In genomic region chr1:43539726-43540434, GRCh38 we compare ENCODE assay signal across 18 cellular contexts. TPM values are rescaled to one million over a fixed set of nuclear protein-coding genes. Genes with fewer than 3 reads are reported as not detected.
DNase-seq lines count a peak whose midpoint lies in the region; ATAC-seq, FAIRE-seq and TF ChIP-seq lines count a peak whose summit lies in the region.
"Had no signal": no experiment of that assay in that cellular context is flagged by ENCODE, and none has a peak within 500 bp of the region (broad histone marks: within the 10 kb centered on the region; RNA-seq: fewer than 3 reads in every experiment).

No MANE protein-coding gene starts in this region.

- no peak for DNase-seq in breast epithelium (ENCODE audit: low spot score in 2 of 2)
- DNase-seq in mammary epithelial cell: no peak
- no peak for DNase-seq in mesothelial cell of epicardium (ENCODE audit: low spot score in 2 of 2, unreplicated experiment in 2 of 2)
- DNase-seq in small intestine: no peak
- DNase-seq in aorta: peak; percentile 37 to 66
- no peak for DNase-seq in NCI-H1092 (lab: John Stamatoyannopoulos, UW)
- DNase-seq in A172 (ENCODE audit: low spot score): no peak
- DNase-seq: amniotic stem cell, colonic mucosa, DMS 273 treated with DMSO at 0.1 percent for 48 hours, gastrocnemius medialis, MG63, NCI-H187, NCI-H524 had no signal

- H3K27me3 Mint-ChIP-seq in mesothelial cell of epicardium (ENCODE audit: low read depth): no peaks in the 10 kb centered on the region

- FAIRE-seq in small intestine (lab: Jason Lieb, UNC): no peak
- FAIRE-seq: A204.1 had no signal

- no peak for TF ChIP-seq POLR2A in breast epithelium (IDR thresholded peaks at IDR 0.05)

- CTCF ChIA-PET in mammary epithelial cell (lab: Charles Lee; ENCODE audit: low non-redundant PET): no interaction called here

- H4K20me1 ChIP-seq in mammary epithelial cell (ENCODE audit: insufficient read depth, low read length): no peaks in the 10 kb centered on the region

- in situ Hi-C loops in mammary epithelial cell (cut with MboI; ENCODE audit: low sequenced_read_pairs in 2 of 2): loop anchor here in 1 of 2 donors (25.0 kb wide), 1 partner anchor 397 kb away; the partner anchor contains the start of genes ARTN and IPO13

- H3K4me1 ChIP-seq in breast epithelium (peaks cover 15 to 55% of the 10 kb centered on the region in 2 donors), mammary epithelial cell (ENCODE audit: insufficient read depth, low read length) (peaks cover 30% of the 10 kb centered on the region), small intestine (ENCODE audit: control insufficient read depth in 2 of 2, insufficient read depth in 1 of 2, low read depth in 1 of 2, low read length in 1 of 2) (peaks cover 5 to 17% of the 10 kb centered on the region in 2 donors), aorta (ENCODE audit: control insufficient read depth in 1 of 2, insufficient read depth in 2 of 2, low read length in 2 of 2) (no peaks in the 10 kb centered on the region)
- H3K4me1 ChIP-seq: gastrocnemius medialis had no signal

- dilution Hi-C loops in mammary epithelial cell (cut with HindIII; ENCODE audit: low sequenced_read_pairs): loop anchor here (10.0 to 25.0 kb wide), 2 partner anchors 397 to 505 kb away; partner anchors contain the start of genes ARTN and IPO13

- H3K36me3 ChIP-seq in breast epithelium (no peaks in the 10 kb centered on the region), mammary epithelial cell (ENCODE audit: insufficient read depth, low read length) (peaks cover 5% of the 10 kb centered on the region), small intestine (ENCODE audit: control insufficient read depth in 2 of 2, insufficient read depth in 2 of 2, low read length in 2 of 2) (peaks cover 0 to 2% of the 10 kb centered on the region in 2 donors), aorta (ENCODE audit: control insufficient read depth in 1 of 2, insufficient read depth in 2 of 2, low read length in 1 of 2) (no peaks in the 10 kb centered on the region)
- H3K36me3 ChIP-seq: colonic mucosa, gastrocnemius medialis, MG63 had no signal

- BruUV-seq in mammary epithelial cell (replicated peaks; lab: Mats Ljungman, UMichigan): no TSS peak

- H3K9ac ChIP-seq in mammary epithelial cell (ENCODE audit: insufficient read depth, low read length): no peak overlapping the region
- H3K9ac ChIP-seq: BLaER1 treated with 17β-estradiol and CSF1 and Interleukin-3, amounts not matched to agents 10 nM and 100 nM had no signal

- TF ChIP-seq CTCF in breast epithelium (IDR thresholded peaks at IDR 0.05) (no peak), mammary epithelial cell (conservative IDR thresholded peaks at IDR 0.05 in 1 of 2, IDR thresholded peaks at IDR 0.05 in 1 of 2; ENCODE audit: extremely low read depth in 1 of 2, insufficient read depth in 1 of 2, low read depth in 1 of 2, low read length in 2 of 2) (no peak), mesothelial cell of epicardium (IDR thresholded peaks at IDR 0.05; ENCODE audit: unreplicated experiment) (no peak)

- H3K9me3 ChIP-seq in breast epithelium (no peaks in the 10 kb centered on the region), mammary epithelial cell (replicated peaks; ENCODE audit: insufficient read depth, low read length) (no peaks in the 10 kb centered on the region), small intestine (ENCODE audit: control insufficient read depth, low read depth) (no peaks in the 10 kb centered on the region), aorta (ENCODE audit: control insufficient read depth, low read length) (no peaks in the 10 kb centered on the region)
- H3K9me3 ChIP-seq: BLaER1 treated with 17β-estradiol and CSF1 and Interleukin-3, amounts not matched to agents 10 nM and 100 nM; colonic mucosa; gastrocnemius medialis; MG63 had no signal

- H3K27me3 ChIP-seq in breast epithelium (no peaks in the 10 kb centered on the region), mammary epithelial cell (ENCODE audit: insufficient read depth, low read length) (no peaks in the 10 kb centered on the region), small intestine (ENCODE audit: control insufficient read depth in 2 of 2, insufficient read depth in 2 of 2, low read length in 2 of 2) (no peaks in the 10 kb centered on the region), aorta (ENCODE audit: control insufficient read depth in 1 of 2, insufficient read depth in 2 of 2, low read length in 1 of 2) (no peaks in the 10 kb centered on the region)
- H3K27me3 ChIP-seq: BLaER1 treated with 17β-estradiol and CSF1 and Interleukin-3, amounts not matched to agents 10 nM and 100 nM; colonic mucosa; gastrocnemius medialis; MG63 had no signal

- peaks cover 75% of the 10 kb centered on the region for H3K4me1 Mint-ChIP-seq in mesothelial cell of epicardium

- peaks cover 19% of the 10 kb centered on the region for H3K36me3 Mint-ChIP-seq in mesothelial cell of epicardium

- H3K4me3 ChIP-seq in breast epithelium (no peak overlapping the region), mammary epithelial cell (replicated peaks in 1 of 3; ENCODE audit: insufficient read depth in 1 of 3, low read depth in 2 of 3, low read length in 3 of 3) (no peak overlapping the region), small intestine (ENCODE audit: low read depth in 1 of 2, low read length in 2 of 2) (no peak overlapping the region), aorta (ENCODE audit: low read length in 2 of 2) (no peak overlapping the region)
- H3K4me3 ChIP-seq: BLaER1 treated with 17β-estradiol and CSF1 and Interleukin-3, amounts not matched to agents 10 nM and 100 nM; colonic mucosa; gastrocnemius medialis; MG63 had no signal

- peaks cover 94% of the 10 kb centered on the region for H3K79me2 ChIP-seq in mammary epithelial cell (ENCODE audit: insufficient read depth, low read length)

- intact Hi-C loops in breast epithelium (cut with DNase I; ENCODE audit: low total_unique reads) (loop anchor here (10.0 kb wide), 1 partner anchor 435 kb away; the partner anchor contains the start of genes ATP6V0B, B4GALT2 and DPH2), mammary epithelial cell (cut with micrococcal nuclease) (no loop called here), aorta (cut with DNase I) (loop anchor here (10.0 kb wide), 2 partner anchors 395 to 405 kb away; partner anchors contain the start of genes ARTN (in 1 of the 2) and IPO13 (in 1 of the 2))

- H3K4me3 Mint-ChIP-seq in mesothelial cell of epicardium: no peak overlapping the region
- H3K4me3 Mint-ChIP-seq: T-helper 2 cell treated with Interferon-gamma antibody and Interleukin-4, amounts not matched to agents 5 μg/mL and 100 μg/mL, for 36 hours had no signal

- H2AFZ ChIP-seq in mammary epithelial cell (ENCODE audit: low read depth, low read length): no peak overlapping the region

- no peaks in the 10 kb centered on the region for H3K9me3 Mint-ChIP-seq in mesothelial cell of epicardium
- H3K9me3 Mint-ChIP-seq: T-helper 2 cell treated with Interferon-gamma antibody and Interleukin-4, amounts not matched to agents 5 μg/mL and 100 μg/mL, for 36 hours had no signal

- no peak for ATAC-seq in aorta (ENCODE audit: low FRiP score)
- no peak for ATAC-seq in SK-N-SH treated with all-trans-retinoic acid at 6 μM for 48 hours
- ATAC-seq: gastrocnemius medialis had no signal

- peak overlapping the region; percentile 82 for H3K27ac Mint-ChIP-seq in mesothelial cell of epicardium
- H3K27ac Mint-ChIP-seq: T-helper 2 cell treated with Interferon-gamma antibody and Interleukin-4, amounts not matched to agents 5 μg/mL and 100 μg/mL, for 36 hours had no signal

- 99% methylated on average over 7 of the region's 7 CpGs for WGBS in mammary epithelial cell (ENCODE audit: low coverage, missing lambda C conversion rate)
- WGBS in small intestine, 3 donors: 81 to 89% (median 83%) methylated on average over 7 of the region's 7 CpGs
- WGBS in aorta, 2 donors: 87 to 91% methylated on average over 7 of the region's 7 CpGs

- peak overlapping the region; percentile 91 to 92 for H3K27ac ChIP-seq in breast epithelium
- H3K27ac ChIP-seq in mammary epithelial cell (ENCODE audit: insufficient read depth, low read depth, low read length): no peak overlapping the region
- peak overlapping the region; percentile 15 to 94 for H3K27ac ChIP-seq in small intestine (ENCODE audit: low read depth in 1 of 2, low read length in 1 of 2)
- peak overlapping the region; percentile 26 to 49 for H3K27ac ChIP-seq in aorta (ENCODE audit: low read depth in 1 of 2, low read length in 2 of 2)
- H3K27ac ChIP-seq: BLaER1 treated with 17β-estradiol and CSF1 and Interleukin-3, amounts not matched to agents 10 nM and 100 nM; colonic mucosa; gastrocnemius medialis had no signal

- H3K4me2 ChIP-seq in mammary epithelial cell (ENCODE audit: insufficient read depth, low read depth, low read length): no peak overlapping the region

TF ChIP-seq in SK-N-SH treated with all-trans-retinoic acid at 6 μM for 48 hours, 23 proteins besides CTCF, POLR2A, EP300 and RAD21:
- TF ChIP-seq TCF4 (CRISPR knock-in tag; IDR thresholded peaks at IDR 0.05; ENCODE audit: borderline replicate concordance): no peak

RNA-seq across cellular contexts. Expression of gene PTPRF, which starts 9.2 kb away (rescaled TPM):
- total RNA-seq in breast epithelium: 100 to 1,000 TPM; 109 to 149 (median 116) TPM
- 100 to 1,000 TPM; 152 to 200 TPM for total RNA-seq in mammary epithelial cell
- polyA plus RNA-seq in mammary epithelial cell: 131 TPM
- 442 TPM for polyA minus RNA-seq in mammary epithelial cell
- total RNA-seq in mesothelial cell of epicardium: 464 to 475 TPM (median 471 TPM) in 3 replicates
- polyA plus RNA-seq in small intestine: 10 to 100 TPM; 77.0 to 87.4 (median 78.9) TPM
- total RNA-seq in aorta: 10 to 100 TPM; 59.6 to 86.2 TPM
- 10 to 100 TPM; 11.6 to 21.7 TPM for polyA plus RNA-seq in aorta
- 25.2 and 27.4 TPM in 2 replicates for total RNA-seq in A172 (2014; rRNA removed; shearing (Covaris generic))

Comparison
In these comparisons a context has a peak if more than half of its experiments do, and no peak if none do; other contexts are left out.
1. DNase-seq: peak in aorta (2 of 2); none in breast epithelium (0 of 2), mammary epithelial cell (single experiment), mesothelial cell of epicardium (0 of 2), small intestine (single experiment), NCI-H1092 (single experiment) and A172 (single experiment).